Comparison of ENCODE assay signal across 1 cellular context in genomic region chr22:22408731-22409696, GRCh38.
TF ChIP-seq lines count a peak whose summit lies in the region.

No MANE protein-coding gene starts in this region.

TF ChIP-seq in H1, 55 proteins besides CTCF, POLR2A, EP300 and RAD21:
- TF ChIP-seq EZH2 (IDR thresholded peaks at IDR 0.05; ENCODE audit: low read depth, low read length, severe bottlenecking) (peak; percentile 28), YY1 (IDR thresholded peaks at IDR 0.05; ENCODE audit: low read depth, low read length) (no peak)
